In genomic region chr6:10404107-10404798, GRCh38 we compare ENCODE assay signal across 8 cellular contexts. TPM values are rescaled to one million over a fixed set of nuclear protein-coding genes. Genes with fewer than 3 reads are reported as not detected.
DNase-seq lines count a peak whose midpoint lies in the region; ATAC-seq lines count a peak whose summit lies in the region.

No MANE protein-coding gene starts in this region.

- peak overlapping the region; percentile 73 to 91 (median 80) for H3K4me3 Mint-ChIP-seq in CD8-positive, alpha-beta memory T cell
- peak overlapping the region; percentile 73 for H3K4me3 Mint-ChIP-seq in activated CD4-positive, alpha-beta memory T cell treated with anti-CD3 and anti-CD28 coated beads, Interleukin-2, amount 10 ng/mL, durations not matched to agents 7 days and 5 days

- H3K56ac ChIP-seq in mesendoderm (ENCODE audit: low read length): peak overlapping the region; percentile 96

- H3K4ac ChIP-seq in mesendoderm (ENCODE audit: low read depth, low read length): peak overlapping the region; percentile 91

- H2BK15ac ChIP-seq in mesendoderm (replicated peaks; ENCODE audit: low read depth): no peak overlapping the region

- H3K27ac ChIP-seq in CD8-positive, alpha-beta memory T cell (ENCODE audit: low read depth, low read length): peak overlapping the region; percentile 69
- H3K27ac ChIP-seq in mesendoderm (ENCODE audit: low read depth, low read length): peak overlapping the region; percentile 85

- H3K18ac ChIP-seq in mesendoderm (ENCODE audit: low read length): peak overlapping the region; percentile 73

- H3K36me3 ChIP-seq in CD8-positive, alpha-beta memory T cell (ENCODE audit: insufficient read depth, low read length): no peaks in the 10 kb centered on the region
- no peaks in the 10 kb centered on the region for H3K36me3 ChIP-seq in mesendoderm (ENCODE audit: control insufficient read depth, insufficient read depth, low read length)

- H3K79me1 ChIP-seq in mesendoderm (ENCODE audit: low read length): peaks cover 3% of the 10 kb centered on the region

- POLR2A ChIA-PET in CD8-positive, alpha-beta memory T cell (lab: Charles Lee): no interaction called here
- POLR2A ChIA-PET in activated CD4-positive, alpha-beta memory T cell treated with anti-CD3 and anti-CD28 coated beads, Interleukin-2, amount 10 ng/mL, durations not matched to agents 7 days and 5 days (lab: Charles Lee): no interaction called here

- H3K4me1 Mint-ChIP-seq in CD8-positive, alpha-beta memory T cell: peaks cover 10 to 14% (median 10%) of the 10 kb centered on the region in 3 donors
- H3K4me1 Mint-ChIP-seq in activated CD4-positive, alpha-beta memory T cell treated with anti-CD3 and anti-CD28 coated beads, Interleukin-2, amount 10 ng/mL, durations not matched to agents 7 days and 5 days: peaks cover 17% of the 10 kb centered on the region

- H3K79me2 ChIP-seq in mesendoderm (ENCODE audit: control insufficient read depth, insufficient read depth, low read length): no peaks in the 10 kb centered on the region

- peak overlapping the region; percentile 40 to 88 (median 79) for H3K27ac Mint-ChIP-seq in CD8-positive, alpha-beta memory T cell
- peak overlapping the region; percentile 88 for H3K27ac Mint-ChIP-seq in activated CD4-positive, alpha-beta memory T cell treated with anti-CD3 and anti-CD28 coated beads, Interleukin-2, amount 10 ng/mL, durations not matched to agents 7 days and 5 days

- peaks cover 6% of the 10 kb centered on the region for H3K27me3 ChIP-seq in CD8-positive, alpha-beta memory T cell (ENCODE audit: insufficient read depth, low read length, poor library complexity, severe bottlenecking)
- H3K27me3 ChIP-seq in mesendoderm (ENCODE audit: insufficient read depth, low read length, poor library complexity): no peaks in the 10 kb centered on the region

- no peak overlapping the region for H2AK5ac ChIP-seq in mesendoderm (ENCODE audit: low read length)

- H3K4me3 ChIP-seq in CD8-positive, alpha-beta memory T cell (ENCODE audit: low read length): peak overlapping the region; percentile 77
- H3K4me3 ChIP-seq in mesendoderm (ENCODE audit: low read length): peak overlapping the region; percentile 65

- H2BK120ac ChIP-seq in mesendoderm (ENCODE audit: low read depth, low read length): peak overlapping the region; percentile 55

- CTCF ChIA-PET in CD8-positive, alpha-beta memory T cell (lab: Charles Lee): no interaction called here
- CTCF ChIA-PET in activated CD4-positive, alpha-beta memory T cell treated with anti-CD3 and anti-CD28 coated beads, Interleukin-2, amount 10 ng/mL, durations not matched to agents 7 days and 5 days (lab: Charles Lee): interaction anchor here (0.7 to 1.4 kb wide), 4 partner anchors 9 to 17 kb away, joined by 3 to 5 read pairs (median 4); partner anchors contain the start of gene TFAP2A

- whole genome bisulfite sequencing in mesendoderm (ENCODE audit: extremely low coverage, insufficient coverage, low lambda C conversion rate): no CpG with 5 or more reads among the region's 87 CpGs

- no peak overlapping the region for H4K8ac ChIP-seq in mesendoderm (ENCODE audit: low read depth, low read length)

- peaks cover 14% of the 10 kb centered on the region for H3K4me1 ChIP-seq in CD8-positive, alpha-beta memory T cell (ENCODE audit: insufficient read depth, low read length)
- H3K4me1 ChIP-seq in mesendoderm (ENCODE audit: control insufficient read depth, low read depth, low read length): peaks cover 2% of the 10 kb centered on the region

- H3K9me3 Mint-ChIP-seq in CD8-positive, alpha-beta memory T cell: peaks cover 19 to 54% (median 35%) of the 10 kb centered on the region in 5 donors
- H3K9me3 Mint-ChIP-seq in activated CD4-positive, alpha-beta memory T cell treated with anti-CD3 and anti-CD28 coated beads, Interleukin-2, amount 10 ng/mL, durations not matched to agents 7 days and 5 days: peaks cover 6% of the 10 kb centered on the region

- H2BK5ac ChIP-seq in mesendoderm (ENCODE audit: low read length): peak overlapping the region; percentile 64

- H3K4me2 ChIP-seq in mesendoderm (ENCODE audit: low read length): peak overlapping the region; percentile 81

- H3K9me3 ChIP-seq in CD8-positive, alpha-beta memory T cell (ENCODE audit: low read length): peaks cover 4% of the 10 kb centered on the region

- peak overlapping the region; percentile 85 for H3K9ac ChIP-seq in mesendoderm (ENCODE audit: low read length)

- peak; percentile 73 to 83 (median 81) for DNase-seq in CD8-positive, alpha-beta memory T cell
- DNase-seq in NCI-H748 treated with DMSO at 0.1 percent for 48 hours (lab: John Stamatoyannopoulos, UW) (peak; percentile 99), mesendoderm (peak; percentile 99)
- DNase-seq in activated CD4-positive, alpha-beta memory T cell treated with anti-CD3 and anti-CD28 coated beads, Interleukin-2, amount 10 ng/mL, durations not matched to agents 7 days and 5 days: peak; percentile 94
- DNase-seq in effector CD4-positive, alpha-beta T cell: peak; percentile 61
- DNase-seq in stimulated activated CD8-positive, alpha-beta memory T cell treated with anti-CD3 and anti-CD28 coated beads, Interleukin-12 subunit alpha, Interleukin-12 subunit beta, amount 100 ng/mL, for 4 hours (ENCODE audit: low read depth): peak; percentile 62

- peak overlapping the region; percentile 70 for H3K23ac ChIP-seq in mesendoderm (ENCODE audit: low read length)

- H3K36me3 Mint-ChIP-seq in CD8-positive, alpha-beta memory T cell: no peaks in the 10 kb centered on the region
- peaks cover 11% of the 10 kb centered on the region for H3K36me3 Mint-ChIP-seq in activated CD4-positive, alpha-beta memory T cell treated with anti-CD3 and anti-CD28 coated beads, Interleukin-2, amount 10 ng/mL, durations not matched to agents 7 days and 5 days (ENCODE audit: low read depth)

- ATAC-seq in GM19397 (IDR thresholded peaks at IDR 0.05; ENCODE audit: unreplicated experiment) (peak; percentile 95), HG03558 (IDR thresholded peaks at IDR 0.05; ENCODE audit: extremely low read depth, unreplicated experiment) (peak; percentile 91)

- H3K27me3 Mint-ChIP-seq in CD8-positive, alpha-beta memory T cell: peaks cover 44 to 68% of the 10 kb centered on the region in 2 donors
- peaks cover 69% of the 10 kb centered on the region for H3K27me3 Mint-ChIP-seq in activated CD4-positive, alpha-beta memory T cell treated with anti-CD3 and anti-CD28 coated beads, Interleukin-2, amount 10 ng/mL, durations not matched to agents 7 days and 5 days

- no peak overlapping the region for H4K5ac ChIP-seq in mesendoderm (ENCODE audit: low read length)

RNA-seq across cellular contexts. Expression of gene TFAP2A, which starts 10.6 kb away (rescaled TPM):
- not detected for total RNA-seq in CD8-positive, alpha-beta memory T cell
- polyA plus RNA-seq in CD8-positive, alpha-beta memory T cell: not detected
- under 1 TPM in 1 of 2 experiments, not detected in 1; 0.20 TPM for total RNA-seq in activated CD4-positive, alpha-beta memory T cell treated with anti-CD3 and anti-CD28 coated beads, Interleukin-2, amount 10 ng/mL, durations not matched to agents 7 days and 5 days
- 3.0 TPM for polyA plus RNA-seq in mesendoderm (2013, experiment 1 of 2)
- 2.7 TPM for polyA plus RNA-seq in mesendoderm (2013, experiment 2 of 2)

Comparison
In these comparisons a context has a peak if more than half of its experiments do, and no peak if none do; other contexts are left out.
1. Peak in every context shown above with its lines: DNase-seq, ATAC-seq, H3K4me3 ChIP-seq and H3K27ac ChIP-seq.